In genomic region chr6:41027799-41028617, GRCh38 we compare ENCODE assay signal across 8 cellular contexts. TPM values are rescaled to one million over a fixed set of nuclear protein-coding genes. Genes with fewer than 3 reads are reported as not detected.
DNase-seq lines count a peak whose midpoint lies in the region; ATAC-seq and TF ChIP-seq lines count a peak whose summit lies in the region.

No MANE protein-coding gene starts in this region.

- H3K4me1 ChIP-seq in OCI-LY3 (ENCODE audit: low read length) = peaks cover 14% of the 10 kb centered on the region
- peaks cover 6% of the 10 kb centered on the region for H3K4me1 ChIP-seq in fibroblast of lung (ENCODE audit: control insufficient read depth, extremely low read depth, insufficient read depth, low read length)
- peaks cover 6 to 16% of the 10 kb centered on the region in 2 donors for H3K4me1 ChIP-seq in naive thymus-derived CD4-positive, alpha-beta T cell (ENCODE audit: control insufficient read depth in 2 of 2, insufficient read depth in 2 of 2, low read length in 2 of 2)

- peak overlapping the region; percentile 69 to 92 (median 87) for H3K27ac Mint-ChIP-seq in naive thymus-derived CD4-positive, alpha-beta T cell

- POLR2A ChIA-PET in naive thymus-derived CD4-positive, alpha-beta T cell (lab: Charles Lee) = interaction anchor here (0.6 to 2.2 kb wide), 3 partner anchors 36 to 45 kb away, joined by 3 to 6 read pairs (median 3); partner anchors contain the start of genes NFYA and OARD1

- DNase-seq in CD1c-positive myeloid dendritic cell (ENCODE audit: extremely low spot score) (peak; percentile 86), GM19240 (ENCODE audit: insufficient read length, low spot score) (peak; percentile 79), fibroblast of lung (ENCODE audit: low read depth in 2 of 2) (peak; percentile 64 to 71)
- peak; percentile 88 to 90 for DNase-seq in activated T-cell treated with anti-CD3 and anti-CD28 coated beads, Interleukin-2, amount 50 U/mL, for 48 hours
- peak; percentile 38 to 92 (median 73) for DNase-seq in naive thymus-derived CD4-positive, alpha-beta T cell
- peak; percentile 44 to 47 for DNase-seq in stimulated activated CD8-positive, alpha-beta memory T cell treated with anti-CD3 and anti-CD28 coated beads, Interleukin-7, amount 100 ng/mL, for 48 hours (ENCODE audit: extremely low read depth in 1 of 2, low read depth in 1 of 2)

- H3K36me3 ChIP-seq in OCI-LY3 (replicated peaks; ENCODE audit: low read depth, low read length) (no peaks in the 10 kb centered on the region), fibroblast of lung (ENCODE audit: control insufficient read depth, insufficient read depth, low read length) (no peaks in the 10 kb centered on the region)
- H3K36me3 ChIP-seq in naive thymus-derived CD4-positive, alpha-beta T cell (ENCODE audit: control insufficient read depth in 2 of 3, insufficient read depth in 3 of 3, low read length in 3 of 3) = no peaks in the 10 kb centered on the region

- H3K9me3 ChIP-seq in OCI-LY3 (ENCODE audit: insufficient read depth, low read length) = no peaks in the 10 kb centered on the region
- H3K9me3 ChIP-seq in fibroblast of lung (ENCODE audit: control insufficient read depth, insufficient read depth, low read depth, low read length) = no peaks in the 10 kb centered on the region
- H3K9me3 ChIP-seq in naive thymus-derived CD4-positive, alpha-beta T cell (ENCODE audit: control insufficient read depth in 2 of 3, low read length in 3 of 3) = no peaks in the 10 kb centered on the region

- no peaks in the 10 kb centered on the region for H4K20me1 ChIP-seq in OCI-LY3 (ENCODE audit: insufficient read depth, low read length)
- H4K20me1 ChIP-seq in fibroblast of lung (ENCODE audit: control insufficient read depth, extremely low read depth, insufficient read depth, low read length) = no peaks in the 10 kb centered on the region

- H3K9ac ChIP-seq in OCI-LY3 (ENCODE audit: low read length) (peak overlapping the region; percentile 89), fibroblast of lung (ENCODE audit: insufficient read depth, low read length) (peak overlapping the region; percentile 26)

- H3K4me3 ChIP-seq in OCI-LY3 (ENCODE audit: low read length) = peak overlapping the region; percentile 81
- H3K4me3 ChIP-seq in fibroblast of lung (replicated peaks in 1 of 4; ENCODE audit: control extremely low read depth in 1 of 4, insufficient read depth in 1 of 4, low read depth in 3 of 4, low read length in 4 of 4) = peak overlapping the region; percentile 33 to 66 (median 52)
- peak overlapping the region; percentile 70 for H3K4me3 ChIP-seq in naive thymus-derived CD4-positive, alpha-beta T cell (ENCODE audit: low read length)

- H3K36me3 Mint-ChIP-seq in naive thymus-derived CD4-positive, alpha-beta T cell = peaks cover 0 to 4% (median 0%) of the 10 kb centered on the region in 5 donors

- H3K27me3 ChIP-seq in OCI-LY3 (ENCODE audit: low read depth, low read length) = no peaks in the 10 kb centered on the region
- H3K27me3 ChIP-seq in fibroblast of lung (ENCODE audit: control insufficient read depth, insufficient read depth, low read length) = no peaks in the 10 kb centered on the region
- no peaks in the 10 kb centered on the region for H3K27me3 ChIP-seq in naive thymus-derived CD4-positive, alpha-beta T cell (ENCODE audit: control insufficient read depth in 2 of 2, insufficient read depth in 2 of 2, low read length in 2 of 2)

- TF ChIP-seq CTCF in OCI-LY3 (IDR thresholded peaks at IDR 0.05; ENCODE audit: low read depth, low read length) (peak; percentile 98), fibroblast of lung (conservative IDR thresholded peaks at IDR 0.05 in 1 of 2, IDR thresholded peaks at IDR 0.05 in 1 of 2; ENCODE audit: low read depth in 1 of 2, low read length in 2 of 2) (peak; percentile 69 to 96)

- intact Hi-C loops in naive thymus-derived CD4-positive, alpha-beta T cell (cut with micrococcal nuclease) = loop anchor here (1.0 to 10.0 kb wide), 8 partner anchors 11 to 1683 kb away; partner anchors contain the start of genes NFYA (in 2 of the 2), OARD1 (in 2 of the 2) and UNC5CL (in 1 of the 2)

- peak overlapping the region; percentile 31 for H3K27ac ChIP-seq in OCI-LY3 (ENCODE audit: low read length)
- H3K27ac ChIP-seq in fibroblast of lung (ENCODE audit: insufficient read depth, low read length) = no peak overlapping the region
- peak overlapping the region; percentile 53 for H3K27ac ChIP-seq in naive thymus-derived CD4-positive, alpha-beta T cell (ENCODE audit: low read depth, low read length)

- no peaks in the 10 kb centered on the region for H3K79me2 ChIP-seq in OCI-LY3 (ENCODE audit: low read length)
- H3K79me2 ChIP-seq in fibroblast of lung (ENCODE audit: control insufficient read depth, insufficient read depth, low read length) = no peaks in the 10 kb centered on the region

- peak; percentile 72 for ATAC-seq in HG03439 (IDR thresholded peaks at IDR 0.05; ENCODE audit: unreplicated experiment)
- peak; percentile 94 for ATAC-seq in naive thymus-derived CD4-positive, alpha-beta T cell

- peak overlapping the region; percentile 87 for H3K4me2 ChIP-seq in OCI-LY3 (ENCODE audit: low read length)
- H3K4me2 ChIP-seq in fibroblast of lung (ENCODE audit: extremely low read depth, insufficient read depth, low read length) = peak overlapping the region; percentile 89

- no peaks in the 10 kb centered on the region for H3K27me3 Mint-ChIP-seq in naive thymus-derived CD4-positive, alpha-beta T cell

- H3K9me3 Mint-ChIP-seq in naive thymus-derived CD4-positive, alpha-beta T cell = no peaks in the 10 kb centered on the region

- CTCF ChIA-PET in naive thymus-derived CD4-positive, alpha-beta T cell (lab: Charles Lee) = interaction anchor here (0.6 to 3.7 kb wide), 20 partner anchors 8 to 61 kb away, joined by 3 to 29 read pairs (median 4); partner anchors contain the start of genes NFYA, OARD1 and UNC5CL

- H3K4me1 Mint-ChIP-seq in naive thymus-derived CD4-positive, alpha-beta T cell = peaks cover 17 to 25% (median 22%) of the 10 kb centered on the region in 7 donors

- H3K4me3 Mint-ChIP-seq in naive thymus-derived CD4-positive, alpha-beta T cell = peak overlapping the region; percentile 86 to 91 (median 88)

- H2AFZ ChIP-seq in OCI-LY3 (ENCODE audit: low read depth, low read length) = peak overlapping the region; percentile 92
- H2AFZ ChIP-seq in fibroblast of lung (ENCODE audit: low read length) = peak overlapping the region; percentile 90

RNA-seq across cellular contexts. Expression of gene UNC5CL, which starts 11.0 kb away (rescaled TPM):
- total RNA-seq in fibroblast of lung = 0.17 and 0.26 TPM in 2 replicates
- polyA plus RNA-seq in fibroblast of lung = 0.01 TPM in 1 of 2 replicates, not detected in the other
- not detected in 2 replicates for polyA plus RNA-seq in fibroblast of lung (2012)
- not detected in 2 replicates for polyA minus RNA-seq in fibroblast of lung (ENCODE audit: low replicate concordance)
- total RNA-seq in naive thymus-derived CD4-positive, alpha-beta T cell = 1 to 10 TPM; 2.2 to 7.2 (median 4.3) TPM
- polyA plus RNA-seq in naive thymus-derived CD4-positive, alpha-beta T cell = under 1 TPM; 0.24 to 0.98 TPM

RNA-seq across cellular contexts. Expression of gene TSPO2, which starts 14.3 kb away (rescaled TPM):
- total RNA-seq in fibroblast of lung = not detected in 2 replicates
- polyA plus RNA-seq in fibroblast of lung = not detected in 2 replicates
- polyA plus RNA-seq in fibroblast of lung (2012) = not detected in 2 replicates
- polyA minus RNA-seq in fibroblast of lung (ENCODE audit: low replicate concordance) = not detected in 2 replicates
- not detected for total RNA-seq in naive thymus-derived CD4-positive, alpha-beta T cell
- polyA plus RNA-seq in naive thymus-derived CD4-positive, alpha-beta T cell = not detected

RNA-seq across cellular contexts. Expression of gene APOBEC2, which starts 25.0 kb away (rescaled TPM):
- not detected in 2 replicates for total RNA-seq in fibroblast of lung
- not detected in 2 replicates for polyA plus RNA-seq in fibroblast of lung
- polyA plus RNA-seq in fibroblast of lung (2012) = not detected in 2 replicates
- not detected in 2 replicates for polyA minus RNA-seq in fibroblast of lung (ENCODE audit: low replicate concordance)
- total RNA-seq in naive thymus-derived CD4-positive, alpha-beta T cell = not detected
- under 1 TPM; 0.25 to 0.83 TPM for polyA plus RNA-seq in naive thymus-derived CD4-positive, alpha-beta T cell

RNA-seq across cellular contexts. Expression of gene OARD1, which starts 44.1 kb away (rescaled TPM):
- total RNA-seq in fibroblast of lung = 10.3 and 12.4 TPM in 2 replicates
- 9.8 and 11.7 TPM in 2 replicates for polyA plus RNA-seq in fibroblast of lung
- 12.8 and 13.4 TPM in 2 replicates for polyA plus RNA-seq in fibroblast of lung (2012)
- polyA minus RNA-seq in fibroblast of lung (ENCODE audit: low replicate concordance) = 0.27 TPM in 1 of 2 replicates, not detected in the other
- total RNA-seq in naive thymus-derived CD4-positive, alpha-beta T cell = 10 to 100 TPM; 31.1 to 55.8 (median 39.9) TPM
- polyA plus RNA-seq in naive thymus-derived CD4-positive, alpha-beta T cell = 10 to 100 TPM; 44.6 to 55.8 TPM

RNA-seq across cellular contexts. Expression of gene NFYA, which starts 44.8 kb away (rescaled TPM):
- total RNA-seq in fibroblast of lung = 10.0 and 14.9 TPM in 2 replicates
- polyA plus RNA-seq in fibroblast of lung = 6.9 and 10.0 TPM in 2 replicates
- polyA plus RNA-seq in fibroblast of lung (2012) = 9.4 and 13.5 TPM in 2 replicates
- polyA minus RNA-seq in fibroblast of lung (ENCODE audit: low replicate concordance) = 23.5 and 34.7 TPM in 2 replicates
- total RNA-seq in naive thymus-derived CD4-positive, alpha-beta T cell = 10 to 100 TPM; 31.6 to 63.3 (median 35.9) TPM
- 10 to 100 TPM; 18.6 to 37.8 TPM for polyA plus RNA-seq in naive thymus-derived CD4-positive, alpha-beta T cell
